ENCODE assay signal across 1 cellular context in genomic region chr1:14435368-14436023, GRCh38.
TF ChIP-seq lines count a peak whose summit lies in the region.

No MANE protein-coding gene starts in this region.

TF ChIP-seq in K562, 482 proteins besides CTCF, POLR2A, EP300 and RAD21 (continued from another document and continues in another):
- TF ChIP-seq ARID1B (IDR thresholded peaks at IDR 0.05) (peak; percentile 90), E2F4 (CRISPR knock-in tag; IDR thresholded peaks at IDR 0.05; ENCODE audit: low read depth) (no peak), NFXL1 (CRISPR knock-in tag; IDR thresholded peaks at IDR 0.05) (peak; percentile 66; the same call in 1 of the 2 replicates), KAT7 (CRISPR knock-in tag; IDR thresholded peaks at IDR 0.05; ENCODE audit: borderline replicate concordance) (no peak), ZNF124 (CRISPR knock-in tag; IDR thresholded peaks at IDR 0.05) (no peak), MLLT1 (IDR thresholded peaks at IDR 0.05) (peak in 1 of 2 experiments; percentile 65; a peak in 2 of 4 replicates), SMAD3 (CRISPR knock-in tag; conservative IDR thresholded peaks at IDR 0.05) (0 out of 2 replicates have a peak, but pooled peaks have one; percentile 41), BACH1 (tag; IDR thresholded peaks at IDR 0.05) (no peak), MTA2 (IDR thresholded peaks at IDR 0.05; ENCODE audit: low read depth) (no peak), TFAM (CRISPR knock-in tag; conservative IDR thresholded peaks at IDR 0.05) (no peak), ZSCAN32 (CRISPR knock-in tag; IDR thresholded peaks at IDR 0.05) (no peak), REST (CRISPR knock-in tag; IDR thresholded peaks at IDR 0.05; ENCODE audit: low read depth) (0 out of 2 replicates have a peak, but pooled peaks have one; percentile 36), CC2D1A (IDR thresholded peaks at IDR 0.05) (peak; percentile 76), POLR2AphosphoS5 (IDR thresholded peaks at IDR 0.05; ENCODE audit: control insufficient read depth, insufficient read depth, low read depth, low read length) (peak; percentile 88), ZZZ3 (IDR thresholded peaks at IDR 0.05) (no peak), RHOXF2B (CRISPR knock-in tag; conservative IDR thresholded peaks at IDR 0.05) (no peak), NCOA2 (IDR thresholded peaks at IDR 0.05; ENCODE audit: partially characterized antibody in 2 of 2) (peak in 1 of 2 experiments; percentile 71), HOXB6 (CRISPR knock-in tag; IDR thresholded peaks at IDR 0.05; ENCODE audit: borderline replicate concordance) (no peak), CBX5 (IDR thresholded peaks at IDR 0.05; ENCODE audit: borderline replicate concordance, low read depth) (0 out of 2 replicates have a peak, but pooled peaks have one; percentile 48), ZNF655 (CRISPR knock-in tag; IDR thresholded peaks at IDR 0.05) (no peak), PKNOX1 (IDR thresholded peaks at IDR 0.05) (peak; percentile 76), TSHZ1 (CRISPR knock-in tag; IDR thresholded peaks at IDR 0.05) (0 out of 2 replicates have a peak, but pooled peaks have one; percentile 16), POLR2AphosphoS2 (IDR thresholded peaks at IDR 0.05; ENCODE audit: low read length) (no peak), ZNF764 (CRISPR knock-in tag; IDR thresholded peaks at IDR 0.05; ENCODE audit: low read depth) (no peak), TEAD4 (IDR thresholded peaks at IDR 0.05; ENCODE audit: low read length) (peak; percentile 89), TEAD4 (CRISPR knock-in tag; IDR thresholded peaks at IDR 0.05; ENCODE audit: borderline replicate concordance) (no peak), STAT5B (CRISPR knock-in tag; IDR thresholded peaks at IDR 0.05) (no peak), ZNF766 (CRISPR knock-in tag; conservative IDR thresholded peaks at IDR 0.05) (peak; percentile 82; the same call in 1 of the 2 replicates), ZNF584 (CRISPR knock-in tag; IDR thresholded peaks at IDR 0.05; ENCODE audit: low read depth) (no peak; the same call in none of the 2 replicates), ZFPM2 (CRISPR knock-in tag; IDR thresholded peaks at IDR 0.05) (no peak)
- TF ChIP-seq, protein P1, sequence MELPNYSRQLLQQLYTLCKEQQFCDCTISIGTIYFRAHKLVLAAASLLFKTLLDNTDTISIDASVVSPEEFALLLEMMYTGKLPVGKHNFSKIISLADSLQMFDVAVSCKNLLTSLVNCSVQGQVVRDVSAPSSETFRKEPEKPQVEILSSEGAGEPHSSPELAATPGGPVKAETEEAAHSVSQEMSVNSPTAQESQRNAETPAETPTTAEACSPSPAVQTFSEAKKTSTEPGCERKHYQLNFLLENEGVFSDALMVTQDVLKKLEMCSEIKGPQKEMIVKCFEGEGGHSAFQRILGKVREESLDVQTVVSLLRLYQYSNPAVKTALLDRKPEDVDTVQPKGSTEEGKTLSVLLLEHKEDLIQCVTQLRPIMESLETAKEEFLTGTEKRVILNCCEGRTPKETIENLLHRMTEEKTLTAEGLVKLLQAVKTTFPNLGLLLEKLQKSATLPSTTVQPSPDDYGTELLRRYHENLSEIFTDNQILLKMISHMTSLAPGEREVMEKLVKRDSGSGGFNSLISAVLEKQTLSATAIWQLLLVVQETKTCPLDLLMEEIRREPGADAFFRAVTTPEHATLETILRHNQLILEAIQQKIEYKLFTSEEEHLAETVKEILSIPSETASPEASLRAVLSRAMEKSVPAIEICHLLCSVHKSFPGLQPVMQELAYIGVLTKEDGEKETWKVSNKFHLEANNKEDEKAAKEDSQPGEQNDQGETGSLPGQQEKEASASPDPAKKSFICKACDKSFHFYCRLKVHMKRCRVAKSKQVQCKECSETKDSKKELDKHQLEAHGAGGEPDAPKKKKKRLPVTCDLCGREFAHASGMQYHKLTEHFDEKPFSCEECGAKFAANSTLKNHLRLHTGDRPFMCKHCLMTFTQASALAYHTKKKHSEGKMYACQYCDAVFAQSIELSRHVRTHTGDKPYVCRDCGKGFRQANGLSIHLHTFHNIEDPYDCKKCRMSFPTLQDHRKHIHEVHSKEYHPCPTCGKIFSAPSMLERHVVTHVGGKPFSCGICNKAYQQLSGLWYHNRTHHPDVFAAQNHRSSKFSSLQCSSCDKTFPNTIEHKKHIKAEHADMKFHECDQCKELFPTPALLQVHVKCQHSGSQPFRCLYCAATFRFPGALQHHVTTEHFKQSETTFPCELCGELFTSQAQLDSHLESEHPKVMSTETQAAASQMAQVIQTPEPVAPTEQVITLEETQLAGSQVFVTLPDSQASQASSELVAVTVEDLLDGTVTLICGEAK (IDR thresholded peaks at IDR 0.05), result no peak
- TF ChIP-seq, protein P1 (CRISPR knock-in tag; IDR thresholded peaks at IDR 0.05), result no peak
- TF ChIP-seq, protein P2, sequence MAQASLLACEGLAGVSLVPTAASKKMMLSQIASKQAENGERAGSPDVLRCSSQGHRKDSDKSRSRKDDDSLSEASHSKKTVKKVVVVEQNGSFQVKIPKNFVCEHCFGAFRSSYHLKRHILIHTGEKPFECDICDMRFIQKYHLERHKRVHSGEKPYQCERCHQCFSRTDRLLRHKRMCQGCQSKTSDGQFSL (CRISPR knock-in tag; IDR thresholded peaks at IDR 0.05), result peak; percentile 38; the same call in 1 of the 2 replicates
- TF ChIP-seq, protein P2 (tag; IDR thresholded peaks at IDR 0.05), result no peak
